In genomic region chr12:121095544-121096198, GRCh38 we compare ENCODE assay signal across 1 cellular context.
TF ChIP-seq lines count a peak whose summit lies in the region.

No MANE protein-coding gene starts in this region.

TF ChIP-seq in HEK293, 187 proteins besides CTCF, POLR2A, EP300 and RAD21 (continued from another document and continues in another):
- peak; percentile 60 for TF ChIP-seq ZBTB11 (tag by site-specific recombination; conservative IDR thresholded peaks at IDR 0.05; ENCODE audit: low read depth)
- peak; percentile 44; the same call in 1 of the 2 replicates for TF ChIP-seq ZNF76 (tag by site-specific recombination; IDR thresholded peaks at IDR 0.05; ENCODE audit: borderline replicate concordance, low read depth)
- no peak for TF ChIP-seq ZNF354C (tag by site-specific recombination; IDR thresholded peaks at IDR 0.05; ENCODE audit: borderline replicate concordance, low read depth)
- TF ChIP-seq ZNF626 (tag by site-specific recombination; IDR thresholded peaks at IDR 0.05) = no peak
- TF ChIP-seq ZNF214 (tag by site-specific recombination; IDR thresholded peaks at IDR 0.05; ENCODE audit: borderline replicate concordance) = no peak
- 0 out of 2 replicates have a peak, but pooled peaks have one; percentile 66 for TF ChIP-seq ZEB2 (tag by site-specific recombination; IDR thresholded peaks at IDR 0.05)
- peak; percentile 92 for TF ChIP-seq ZBTB17 (tag by site-specific recombination; IDR thresholded peaks at IDR 0.05)
- TF ChIP-seq ZNF677 (tag by site-specific recombination; IDR thresholded peaks at IDR 0.05) = no peak
- TF ChIP-seq ZNF202 (tag by site-specific recombination; IDR thresholded peaks at IDR 0.05; ENCODE audit: borderline replicate concordance) = no peak
- peak; percentile 29; the same call in 1 of the 2 replicates for TF ChIP-seq KLF8 (tag by site-specific recombination; IDR thresholded peaks at IDR 0.05)
- TF ChIP-seq FEZF1 (tag by site-specific recombination; IDR thresholded peaks at IDR 0.05) = peak; percentile 71
- TF ChIP-seq ZFP69B (tag by site-specific recombination; IDR thresholded peaks at IDR 0.05) = peak; percentile 91
- no peak; the same call in 1 of the 2 replicates for TF ChIP-seq YY1 (tag by site-specific recombination; IDR thresholded peaks at IDR 0.05)
- TF ChIP-seq PATZ1 (tag by site-specific recombination; IDR thresholded peaks at IDR 0.05) = peak; percentile 90
- TF ChIP-seq ZNF488 (tag by site-specific recombination; IDR thresholded peaks at IDR 0.05) = no peak
- TF ChIP-seq ZSCAN4 (tag by site-specific recombination; IDR thresholded peaks at IDR 0.05) = 0 out of 2 replicates have a peak, but pooled peaks have one; percentile 43
- no peak for TF ChIP-seq ZNF610 (tag by site-specific recombination; IDR thresholded peaks at IDR 0.05; ENCODE audit: borderline replicate concordance)
- TF ChIP-seq YY2 (tag by site-specific recombination; IDR thresholded peaks at IDR 0.05) = no peak
- no peak for TF ChIP-seq GFI1B (tag by site-specific recombination; IDR thresholded peaks at IDR 0.05)
- no peak for TF ChIP-seq ZNF555 (tag by site-specific recombination; conservative IDR thresholded peaks at IDR 0.05)
- 0 out of 2 replicates have a peak, but pooled peaks have one; percentile 65 for TF ChIP-seq ZBTB10 (tag by site-specific recombination; IDR thresholded peaks at IDR 0.05)
- no peak for TF ChIP-seq PRDM4 (tag by site-specific recombination; IDR thresholded peaks at IDR 0.05)
- TF ChIP-seq SP7 (tag by site-specific recombination; IDR thresholded peaks at IDR 0.05) = peak; percentile 59; the same call in 1 of the 2 replicates
- no peak for TF ChIP-seq ZNF416 (tag by site-specific recombination; IDR thresholded peaks at IDR 0.05)
- no peak for TF ChIP-seq GLI2 (tag by site-specific recombination; IDR thresholded peaks at IDR 0.05; ENCODE audit: borderline replicate concordance, low read depth)
- no peak for TF ChIP-seq ZNF423 (tag by site-specific recombination; IDR thresholded peaks at IDR 0.05)
- TF ChIP-seq KLF17 (tag by site-specific recombination; IDR thresholded peaks at IDR 0.05) = 0 out of 2 replicates have a peak, but pooled peaks have one; percentile 21
- TF ChIP-seq ZNF426 (tag by site-specific recombination; IDR thresholded peaks at IDR 0.05) = no peak
- TF ChIP-seq ZBTB20 (tag by site-specific recombination; IDR thresholded peaks at IDR 0.05) = peak; percentile 39; the same call in 1 of the 2 replicates
- TF ChIP-seq ZNF366 (tag by site-specific recombination; conservative IDR thresholded peaks at IDR 0.05) = peak; percentile 12; the same call in 1 of the 2 replicates
- TF ChIP-seq ZNF561 (tag by site-specific recombination; IDR thresholded peaks at IDR 0.05; ENCODE audit: borderline replicate concordance) = no peak
- TF ChIP-seq ZNF692 (tag by site-specific recombination; IDR thresholded peaks at IDR 0.05) = peak; percentile 95
- TF ChIP-seq SETDB1 (IDR thresholded peaks at IDR 0.05; ENCODE audit: insufficient read length, low read length) = no peak
- TF ChIP-seq ZNF660 (tag by site-specific recombination; IDR thresholded peaks at IDR 0.05) = 0 out of 2 replicates have a peak, but pooled peaks have one; percentile 40
- no peak for TF ChIP-seq ZNF830 (tag by site-specific recombination; IDR thresholded peaks at IDR 0.05; ENCODE audit: low read depth)
- TF ChIP-seq ZNF133 (tag by site-specific recombination; IDR thresholded peaks at IDR 0.05) = 0 out of 2 replicates have a peak, but pooled peaks have one; percentile 9
- peak; percentile 41 for TF ChIP-seq ZNF341 (tag by site-specific recombination; IDR thresholded peaks at IDR 0.05; ENCODE audit: low read depth)
- no peak for TF ChIP-seq ZNF23 (tag by site-specific recombination; IDR thresholded peaks at IDR 0.05; ENCODE audit: borderline replicate concordance)
- peak; percentile 81 for TF ChIP-seq ZNF654 (tag by site-specific recombination; IDR thresholded peaks at IDR 0.05; ENCODE audit: low read depth)
- no peak for TF ChIP-seq ZNF530 (tag by site-specific recombination; IDR thresholded peaks at IDR 0.05; ENCODE audit: low read depth)
- 0 out of 2 replicates have a peak, but pooled peaks have one; percentile 47 for TF ChIP-seq ZNF843 (tag by site-specific recombination; IDR thresholded peaks at IDR 0.05)
- no peak for TF ChIP-seq ZNF544 (tag by site-specific recombination; IDR thresholded peaks at IDR 0.05)
- TF ChIP-seq ZNF48 (tag by site-specific recombination; IDR thresholded peaks at IDR 0.05) = no peak
- no peak for TF ChIP-seq ZNF266 (tag by site-specific recombination; IDR thresholded peaks at IDR 0.05; ENCODE audit: low read depth)
- TF ChIP-seq ZNF785 (tag by site-specific recombination; IDR thresholded peaks at IDR 0.05) = peak; percentile 86; the same call in 1 of the 2 replicates
- no peak for TF ChIP-seq PBX3 (CRISPR knock-in tag; IDR thresholded peaks at IDR 0.05)
